In the genomic region with DNA sequence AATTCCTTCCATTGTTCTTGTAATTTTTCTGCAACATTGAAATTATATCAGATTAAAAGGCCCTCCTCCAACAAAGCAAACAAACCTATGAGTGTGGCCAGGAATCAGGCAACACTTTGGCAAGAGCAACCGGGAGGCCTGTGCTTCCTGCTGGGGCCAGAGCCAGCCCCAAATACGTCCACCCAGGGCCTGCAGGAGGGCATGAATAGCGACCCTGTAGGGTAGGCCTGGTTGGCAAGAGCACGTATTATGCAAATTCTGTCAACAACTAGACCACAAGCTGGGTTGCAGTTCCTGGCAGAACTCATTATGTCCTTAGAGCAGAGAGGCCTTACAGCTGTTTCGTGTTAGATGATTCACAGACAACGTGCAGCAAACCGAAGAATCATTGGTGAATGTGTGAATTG, we compare ENCODE assay signal across 8 cellular contexts. TPM values are rescaled to one million over a fixed set of nuclear protein-coding genes. Genes with fewer than 3 reads are reported as not detected.
A peak's percentile ranks its signal among the peaks of the same experiment; 100 is the strongest.
DNase-seq lines count a peak whose midpoint lies in the region; ATAC-seq and TF ChIP-seq lines count a peak whose summit lies in the region.

No MANE protein-coding gene starts in this region.

- peaks cover 11% of the 10 kb centered on the region for H3K9me3 Mint-ChIP-seq in endodermal cell

- H3K36me3 Mint-ChIP-seq in endodermal cell (ENCODE audit: low read depth): no peaks in the 10 kb centered on the region

- 11 to 27% methylated on average over 5 to 6 of the region's 7 CpGs for WGBS in endodermal cell (ENCODE audit: insufficient coverage in 1 of 2, insufficient read length in 1 of 2), 2 experiments

- H3K27me3 Mint-ChIP-seq in endodermal cell (ENCODE audit: insufficient read depth): no peaks in the 10 kb centered on the region

- peak overlapping the region; percentile 48 for H3K4me2 ChIP-seq in BLaER1

- no peaks in the 10 kb centered on the region for H4K20me1 ChIP-seq in BLaER1

- H3K4me1 ChIP-seq in BLaER1: peaks cover 38% of the 10 kb centered on the region
- H3K4me1 ChIP-seq in endodermal cell (ENCODE audit: control insufficient read depth, insufficient read depth, low read length): peaks cover 10% of the 10 kb centered on the region
- H3K4me1 ChIP-seq in tibial artery: peaks cover 0 to 71% (median 54%) of the 10 kb centered on the region in 4 donors

- no peaks in the 10 kb centered on the region for H3K36me3 ChIP-seq in BLaER1
- no peaks in the 10 kb centered on the region for H3K36me3 ChIP-seq in endodermal cell (ENCODE audit: control insufficient read depth, insufficient read depth, low read length)
- no peaks in the 10 kb centered on the region for H3K36me3 ChIP-seq in tibial artery

- no peak overlapping the region for H3K9ac ChIP-seq in BLaER1
- no peak overlapping the region for H3K9ac ChIP-seq in endodermal cell (ENCODE audit: extremely low read depth, low read length, poor library complexity, severe bottlenecking)

- H3K27ac Mint-ChIP-seq in endodermal cell: no peak overlapping the region

- TF ChIP-seq CTCF in endodermal cell (conservative IDR thresholded peaks at IDR 0.05): no peak
- TF ChIP-seq CTCF in tibial artery (IDR thresholded peaks at IDR 0.05): no peak

- H3K4me3 ChIP-seq in BLaER1 (no peak overlapping the region), endodermal cell (ENCODE audit: low read length) (no peak overlapping the region), tibial artery (no peak overlapping the region)

- H3K4me1 Mint-ChIP-seq in endodermal cell: peaks cover 22% of the 10 kb centered on the region

- no peak overlapping the region for H3K4me3 Mint-ChIP-seq in endodermal cell

- peak; percentile 79 for ATAC-seq in GM18909 (IDR thresholded peaks at IDR 0.05; ENCODE audit: poor library complexity, unreplicated experiment)
- peak; percentile 51 for ATAC-seq in HG03095 (IDR thresholded peaks at IDR 0.05; ENCODE audit: unreplicated experiment)

- no peak overlapping the region for H3K27ac ChIP-seq in BLaER1
- H3K27ac ChIP-seq in endodermal cell (ENCODE audit: low read depth, low read length): no peak overlapping the region
- peak overlapping the region; percentile 82 to 97 for H3K27ac ChIP-seq in tibial artery

- H3K9me3 ChIP-seq in BLaER1 (peaks cover 6% of the 10 kb centered on the region), endodermal cell (ENCODE audit: control insufficient read depth, low read length) (peaks cover 10% of the 10 kb centered on the region), tibial artery (peaks cover 0 to 4% (median 0%) of the 10 kb centered on the region in 3 donors)

- H3K27me3 ChIP-seq in BLaER1 (no peaks in the 10 kb centered on the region), endodermal cell (ENCODE audit: control insufficient read depth, insufficient read depth, low read length, poor library complexity, severe bottlenecking) (no peaks in the 10 kb centered on the region), tibial artery (no peaks in the 10 kb centered on the region)

- DNase-seq in NCI-H2196 (lab: John Stamatoyannopoulos, UW; ENCODE audit: unreplicated experiment) (peak; percentile 92), endodermal cell (peak; percentile 81), mucosa of gallbladder (ENCODE audit: low spot score) (peak; percentile 89), tibial artery (peak; percentile 90 to 93)
- peak; percentile 27 to 41 for DNase-seq in activated CD4-positive, alpha-beta T cell treated with anti-CD3 and anti-CD28 coated beads, Interleukin-2, amount 50 U/mL, for 48 hours

- intact Hi-C loops in tibial artery (cut with DNase I; ENCODE audit: low total_unique reads): no loop called here

RNA-seq across cellular contexts. Expression of a gene that starts 26.9 kb away (rescaled TPM):
- total RNA-seq in endodermal cell: 1 to 10 TPM; 1.0 to 2.0 TPM
- 2.7 TPM for polyA plus RNA-seq in endodermal cell (2013, experiment 1 of 2)
- 3.9 TPM for polyA plus RNA-seq in endodermal cell (2013, experiment 2 of 2)
- total RNA-seq in mucosa of gallbladder: 256 TPM

RNA-seq across cellular contexts. Expression of a gene that starts 50.7 kb away (rescaled TPM):
- total RNA-seq in endodermal cell: 100 to 1,000 TPM; 122 to 153 TPM
- 124 TPM for polyA plus RNA-seq in endodermal cell (2013, experiment 1 of 2)
- 111 TPM for polyA plus RNA-seq in endodermal cell (2013, experiment 2 of 2)
- total RNA-seq in mucosa of gallbladder: 80.0 TPM

Comparison
In these comparisons a context has a peak if more than half of its experiments do, and no peak if none do; other contexts are left out.
1. H3K27ac ChIP-seq: peak in tibial artery (2 of 2); none in BLaER1 (single experiment) and endodermal cell (single experiment).
2. DNase-seq: peak in every context shown above with its lines; median percentile 92 in NCI-H2196; 92 in tibial artery; 89 in mucosa of gallbladder; 81 in endodermal cell; 34 in activated CD4-positive, alpha-beta T cell treated with anti-CD3 and anti-CD28 coated beads, Interleukin-2, amount 50 U/mL, for 48 hours.
3. RNA of a gene that starts 26.9 kb away (total RNA-seq): 256 TPM in mucosa of gallbladder (single experiment); 1.0 to 2.0 TPM in endodermal cell; every median in the first group is over 10 times any median in the second.